12 cellular contexts compared by ENCODE assay signal in the genomic region with DNA sequence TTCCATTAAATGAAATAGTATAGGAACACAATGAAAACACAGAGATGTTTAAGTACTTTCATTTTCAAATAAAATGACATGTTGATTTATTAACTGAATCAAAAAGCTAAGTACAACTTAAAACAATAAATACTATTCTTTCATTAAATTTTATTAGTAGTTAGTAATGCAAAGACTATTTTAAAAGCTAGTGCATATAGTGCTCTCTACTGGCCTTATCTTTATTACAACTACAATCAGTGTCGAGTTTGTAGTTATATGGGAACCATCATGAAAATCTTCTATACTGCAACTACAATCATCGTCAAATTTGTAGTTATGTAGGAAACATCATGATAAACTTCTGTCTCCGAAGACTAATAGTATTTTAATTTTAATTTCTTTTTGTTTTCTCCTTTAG. TPM values are rescaled to one million over a fixed set of nuclear protein-coding genes. Genes with fewer than 3 reads are reported as not detected.
A peak's percentile ranks its signal among the peaks of the same experiment; 100 is the strongest.
DNase-seq lines count a peak whose midpoint lies in the region; ATAC-seq and TF ChIP-seq lines count a peak whose summit lies in the region.
"Had no signal": no experiment of that assay in that cellular context is flagged by ENCODE, and none has a peak within 500 bp of the region (broad histone marks: within the 10 kb centered on the region; RNA-seq: fewer than 3 reads in every experiment).

No MANE protein-coding gene starts in this region.

- ATAC-seq in GM21367 (IDR thresholded peaks at IDR 0.05; ENCODE audit: unreplicated experiment) = peak; percentile 53
- no peak for ATAC-seq in T-cell (replicated peaks in 1 of 4)
- no peak for ATAC-seq in activated naive CD8-positive, alpha-beta T cell treated with anti-CD3 and anti-CD28 coated beads, Interleukin-2, amount 50 U/mL, for 24 hours
- ATAC-seq: GM23338 had no signal

- H3K36me3 Mint-ChIP-seq in CD14-positive monocyte = no peaks in the 10 kb centered on the region
- H3K36me3 Mint-ChIP-seq in T-cell = no peaks in the 10 kb centered on the region
- no peaks in the 10 kb centered on the region for H3K36me3 Mint-ChIP-seq in activated T-helper 1 cell treated with anti-CD3 and anti-CD28 coated beads, Interleukin-12 subunit alpha, Interleukin-12 subunit beta, Interleukin-2, Interleukin-4 antibody, amounts not matched to agents 30 ng/mL and 10 ng/mL and 1 ng/mL, durations not matched to agents 14 hours and 24 hours and 36 hours (ENCODE audit: low read depth)
- no peaks in the 10 kb centered on the region for H3K36me3 Mint-ChIP-seq in activated naive CD8-positive, alpha-beta T cell treated with anti-CD3 and anti-CD28 coated beads, Interleukin-2, amount 50 U/mL, for 24 hours (ENCODE audit: low read depth)
- H3K36me3 Mint-ChIP-seq: IgD-negative memory B cell had no signal

- CTCF ChIA-PET in OCI-LY7 (lab: Charles Lee; ENCODE audit: unreplicated experiment) (no interaction called here), T-cell (lab: Charles Lee) (no interaction called here)

- H3K4me3 ChIP-seq in OCI-LY7 (ENCODE audit: low read depth, low read length, poor library complexity, severe bottlenecking) (no peak overlapping the region), kidney epithelial cell (ENCODE audit: low read depth, low read length) (no peak overlapping the region)
- H3K4me3 ChIP-seq: GM23338, thoracic aorta had no signal

- H3K79me2 ChIP-seq in OCI-LY7 (ENCODE audit: insufficient read depth, low read depth, low read length) = no peaks in the 10 kb centered on the region

- H3K27ac ChIP-seq in OCI-LY7 (ENCODE audit: low read depth, low read length, poor library complexity, severe bottlenecking) = no peak overlapping the region
- H3K27ac ChIP-seq: thoracic aorta had no signal

- no peaks in the 10 kb centered on the region for H3K9me2 ChIP-seq in OCI-LY7 (ENCODE audit: insufficient read depth, low read length)

- H3K27me3 Mint-ChIP-seq in CD14-positive monocyte (ENCODE audit: low read depth in 3 of 3) = peaks cover 1 to 2% (median 2%) of the 10 kb centered on the region in 3 donors
- no peaks in the 10 kb centered on the region for H3K27me3 Mint-ChIP-seq in T-cell
- peaks cover 2% of the 10 kb centered on the region for H3K27me3 Mint-ChIP-seq in activated T-helper 1 cell treated with anti-CD3 and anti-CD28 coated beads, Interleukin-12 subunit alpha, Interleukin-12 subunit beta, Interleukin-2, Interleukin-4 antibody, amounts not matched to agents 30 ng/mL and 10 ng/mL and 1 ng/mL, durations not matched to agents 14 hours and 24 hours and 36 hours (ENCODE audit: insufficient read depth)
- no peaks in the 10 kb centered on the region for H3K27me3 Mint-ChIP-seq in activated naive CD8-positive, alpha-beta T cell treated with anti-CD3 and anti-CD28 coated beads, Interleukin-2, amount 50 U/mL, for 24 hours
- H3K27me3 Mint-ChIP-seq: IgD-negative memory B cell had no signal

- H3K27ac Mint-ChIP-seq in CD14-positive monocyte (no peak overlapping the region), T-cell (no peak overlapping the region)
- no peak overlapping the region for H3K27ac Mint-ChIP-seq in activated T-helper 1 cell treated with anti-CD3 and anti-CD28 coated beads, Interleukin-12 subunit alpha, Interleukin-12 subunit beta, Interleukin-2, Interleukin-4 antibody, amounts not matched to agents 30 ng/mL and 10 ng/mL and 1 ng/mL, durations not matched to agents 14 hours and 24 hours and 36 hours
- H3K27ac Mint-ChIP-seq in activated naive CD8-positive, alpha-beta T cell treated with anti-CD3 and anti-CD28 coated beads, Interleukin-2, amount 50 U/mL, for 24 hours = no peak overlapping the region
- H3K27ac Mint-ChIP-seq: GM23338, IgD-negative memory B cell had no signal

- H3K9me3 Mint-ChIP-seq in CD14-positive monocyte (no peaks in the 10 kb centered on the region), T-cell (peaks cover 8 to 15% (median 12%) of the 10 kb centered on the region in 3 donors)
- no peaks in the 10 kb centered on the region for H3K9me3 Mint-ChIP-seq in activated T-helper 1 cell treated with anti-CD3 and anti-CD28 coated beads, Interleukin-12 subunit alpha, Interleukin-12 subunit beta, Interleukin-2, Interleukin-4 antibody, amounts not matched to agents 30 ng/mL and 10 ng/mL and 1 ng/mL, durations not matched to agents 14 hours and 24 hours and 36 hours
- peaks cover 3% of the 10 kb centered on the region for H3K9me3 Mint-ChIP-seq in activated naive CD8-positive, alpha-beta T cell treated with anti-CD3 and anti-CD28 coated beads, Interleukin-2, amount 50 U/mL, for 24 hours
- H3K9me3 Mint-ChIP-seq: GM23338, IgD-negative memory B cell had no signal

- no peak overlapping the region for H2AFZ ChIP-seq in OCI-LY7 (ENCODE audit: low read length)
- H2AFZ ChIP-seq: GM23338 had no signal

- H3K4me3 Mint-ChIP-seq in CD14-positive monocyte (no peak overlapping the region), T-cell (no peak overlapping the region)
- no peak overlapping the region for H3K4me3 Mint-ChIP-seq in activated T-helper 1 cell treated with anti-CD3 and anti-CD28 coated beads, Interleukin-12 subunit alpha, Interleukin-12 subunit beta, Interleukin-2, Interleukin-4 antibody, amounts not matched to agents 30 ng/mL and 10 ng/mL and 1 ng/mL, durations not matched to agents 14 hours and 24 hours and 36 hours
- H3K4me3 Mint-ChIP-seq in activated naive CD8-positive, alpha-beta T cell treated with anti-CD3 and anti-CD28 coated beads, Interleukin-2, amount 50 U/mL, for 24 hours = no peak overlapping the region
- H3K4me3 Mint-ChIP-seq: GM23338, IgD-negative memory B cell had no signal

- POLR2A ChIA-PET in OCI-LY7 (lab: Charles Lee) (interaction anchor here (1.2 kb wide), 1 partner anchor 23 kb away, joined by 7 read pairs; no protein-coding TSS in a partner anchor), T-cell (lab: Charles Lee) (interaction anchor here in 1 of 2 donors (0.6 kb wide), 1 partner anchor 1662 kb away, joined by 3 read pairs; no protein-coding TSS in a partner anchor)

- no TSS peak for BruUV-seq in OCI-LY7 (replicated peaks; lab: Mats Ljungman, UMichigan)

- no peaks in the 10 kb centered on the region for H3K36me3 ChIP-seq in OCI-LY7 (ENCODE audit: insufficient read depth, low read length)
- H3K36me3 ChIP-seq in kidney epithelial cell (ENCODE audit: control insufficient read depth, insufficient read depth, low read length) = no peaks in the 10 kb centered on the region
- H3K36me3 ChIP-seq: thoracic aorta had no signal

- H3K4me1 ChIP-seq in OCI-LY7 (ENCODE audit: insufficient read depth, low read length, poor library complexity, severe bottlenecking) = no peaks in the 10 kb centered on the region

- no peak for DNase-seq in CD14-positive monocyte (ENCODE audit: low spot score)
- no peak for DNase-seq in OCI-LY7 (ENCODE audit: low spot score)
- no peak for DNase-seq in kidney epithelial cell (ENCODE audit: low read depth)
- no peak for DNase-seq in T-cell
- DNase-seq in activated T-helper 1 cell treated with anti-CD3 and anti-CD28 coated beads, Interleukin-12 subunit alpha, Interleukin-12 subunit beta, Interleukin-2, Interleukin-4 antibody, amounts not matched to agents 30 ng/mL and 10 ng/mL and 1 ng/mL, durations not matched to agents 14 hours and 24 hours and 36 hours (ENCODE audit: low spot score) = no peak
- DNase-seq in activated naive CD8-positive, alpha-beta T cell treated with anti-CD3 and anti-CD28 coated beads, Interleukin-2, amount 50 U/mL, for 24 hours = no peak
- no peak for DNase-seq in effector CD8-positive, alpha-beta T cell (lab: John Stamatoyannopoulos, UW)
- DNase-seq: Right ventricle myocardium superior had no signal

- H3K4me1 Mint-ChIP-seq in CD14-positive monocyte (peaks cover 17% of the 10 kb centered on the region), T-cell (no peaks in the 10 kb centered on the region)
- no peaks in the 10 kb centered on the region for H3K4me1 Mint-ChIP-seq in activated T-helper 1 cell treated with anti-CD3 and anti-CD28 coated beads, Interleukin-12 subunit alpha, Interleukin-12 subunit beta, Interleukin-2, Interleukin-4 antibody, amounts not matched to agents 30 ng/mL and 10 ng/mL and 1 ng/mL, durations not matched to agents 14 hours and 24 hours and 36 hours (ENCODE audit: low read depth)
- H3K4me1 Mint-ChIP-seq in activated naive CD8-positive, alpha-beta T cell treated with anti-CD3 and anti-CD28 coated beads, Interleukin-2, amount 50 U/mL, for 24 hours = no peaks in the 10 kb centered on the region
- H3K4me1 Mint-ChIP-seq: IgD-negative memory B cell had no signal

- no peaks in the 10 kb centered on the region for H4K20me1 ChIP-seq in OCI-LY7 (ENCODE audit: insufficient read depth, low read length)

- peak; percentile 45 for TF ChIP-seq CTCF in CD14-positive monocyte (IDR thresholded peaks at IDR 0.05)
- peak; percentile 62 for TF ChIP-seq CTCF in OCI-LY7 (conservative IDR thresholded peaks at IDR 0.05; ENCODE audit: low read length)
- peak; percentile 12 for TF ChIP-seq CTCF in kidney epithelial cell (IDR thresholded peaks at IDR 0.05; ENCODE audit: insufficient read depth, low read length, poor library complexity, severe bottlenecking)

- H3K27me3 ChIP-seq in kidney epithelial cell (ENCODE audit: control insufficient read depth, insufficient read depth, low read length) = no peaks in the 10 kb centered on the region

- no peak overlapping the region for H3K4me2 ChIP-seq in OCI-LY7 (ENCODE audit: low read length)
- H3K4me2 ChIP-seq: GM23338 had no signal

- no peaks in the 10 kb centered on the region for H3K9me3 ChIP-seq in OCI-LY7 (ENCODE audit: low read length)
- H3K9me3 ChIP-seq: thoracic aorta had no signal

- intact Hi-C loops in CD14-positive monocyte (cut with micrococcal nuclease) (no loop called here), OCI-LY7 (cut with micrococcal nuclease; ENCODE audit: unreplicated experiment) (no loop called here)
- intact Hi-C loops in activated T-helper 1 cell treated with anti-CD3 and anti-CD28 coated beads, Interleukin-12 subunit alpha, Interleukin-12 subunit beta, Interleukin-2, Interleukin-4 antibody, amounts not matched to agents 30 ng/mL and 10 ng/mL and 1 ng/mL, durations not matched to agents 14 hours and 24 hours and 36 hours (cut with micrococcal nuclease) = no loop called here

RNA-seq across cellular contexts. Expression of gene LIN7A, which starts 8.9 kb away (rescaled TPM):
- 10 to 100 TPM in 1 of 2 donors, 1 to 10 TPM in 1; 8.0 to 16.6 TPM for polyA plus RNA-seq in CD14-positive monocyte
- 0.10 TPM in 1 of 2 replicates, not detected in the other for total RNA-seq in OCI-LY7 (2014; rRNA removed; shearing (Covaris generic))
- total RNA-seq in OCI-LY7 (2022) (0.39 and 0.61 TPM in 2 replicates), kidney epithelial cell (0.79 and 1.3 TPM in 2 replicates), T-cell (under 1 TPM in 2 of 5 donors, not detected in 3; 0.03 to 0.12 TPM)
- 1.5 and 2.1 TPM in 2 replicates for total RNA-seq in activated T-helper 1 cell treated with anti-CD3 and anti-CD28 coated beads, Interleukin-12 subunit alpha, Interleukin-12 subunit beta, Interleukin-2, Interleukin-4 antibody, amounts not matched to agents 30 ng/mL and 10 ng/mL and 1 ng/mL, durations not matched to agents 14 hours and 24 hours and 36 hours
- polyA plus RNA-seq: IgD-negative memory B cell had no signal

Comparison
In these comparisons a context has a peak if more than half of its experiments do, and no peak if none do; other contexts are left out.
1. CTCF ChIP-seq: peak in every context shown above with its lines; median percentile 62 in OCI-LY7; 45 in CD14-positive monocyte; 12 in kidney epithelial cell.